1 cellular context compared by ENCODE assay signal in the genomic region with DNA sequence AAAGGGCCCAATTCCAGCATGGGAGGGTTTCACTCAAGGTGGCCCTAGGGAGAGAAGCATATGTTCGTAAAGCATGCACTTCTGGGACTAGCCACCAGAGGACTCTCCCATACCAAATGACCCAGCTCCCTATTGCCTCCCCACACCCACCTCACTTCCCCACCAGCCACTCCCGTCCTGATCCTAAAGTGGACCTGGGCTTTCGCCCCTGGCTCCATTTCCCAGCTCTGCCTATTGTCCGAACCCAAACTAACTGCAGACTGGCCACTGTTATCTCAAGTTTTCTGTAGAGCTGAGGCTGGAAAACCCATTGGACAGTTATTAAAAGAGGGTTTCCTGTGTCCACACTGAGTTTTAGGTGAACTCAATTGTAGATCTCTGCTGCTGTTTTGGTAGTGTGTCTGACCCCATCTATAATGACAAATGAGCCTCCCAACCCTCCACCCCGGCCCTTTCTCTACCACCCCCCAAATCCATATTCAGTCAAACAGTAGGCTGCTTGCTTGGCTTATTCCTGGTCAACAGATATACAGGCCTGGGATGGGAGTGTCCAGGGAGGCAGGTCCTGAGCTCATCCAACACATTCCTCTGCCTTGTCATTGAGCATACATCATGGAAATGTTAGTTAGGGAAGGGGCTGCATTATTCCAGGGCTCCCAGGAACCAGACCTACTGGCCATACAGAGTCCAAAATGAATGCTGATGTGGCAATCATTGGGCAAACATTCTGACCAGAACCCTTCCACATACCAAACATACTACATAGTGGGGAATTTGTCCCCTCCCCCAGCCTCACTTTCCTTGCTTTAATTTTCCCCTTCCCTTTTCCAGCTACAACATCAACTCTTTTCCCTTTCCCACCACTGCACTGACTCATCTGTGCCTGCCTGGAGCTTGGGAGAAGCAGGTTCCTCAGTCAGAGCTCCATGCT.
TF ChIP-seq lines count a peak whose summit lies in the region.

No MANE protein-coding gene starts in this region.

TF ChIP-seq in HepG2, 621 proteins besides CTCF, POLR2A, EP300 and RAD21 (continued from another document and continues in another):
- TF ChIP-seq, protein P1, sequence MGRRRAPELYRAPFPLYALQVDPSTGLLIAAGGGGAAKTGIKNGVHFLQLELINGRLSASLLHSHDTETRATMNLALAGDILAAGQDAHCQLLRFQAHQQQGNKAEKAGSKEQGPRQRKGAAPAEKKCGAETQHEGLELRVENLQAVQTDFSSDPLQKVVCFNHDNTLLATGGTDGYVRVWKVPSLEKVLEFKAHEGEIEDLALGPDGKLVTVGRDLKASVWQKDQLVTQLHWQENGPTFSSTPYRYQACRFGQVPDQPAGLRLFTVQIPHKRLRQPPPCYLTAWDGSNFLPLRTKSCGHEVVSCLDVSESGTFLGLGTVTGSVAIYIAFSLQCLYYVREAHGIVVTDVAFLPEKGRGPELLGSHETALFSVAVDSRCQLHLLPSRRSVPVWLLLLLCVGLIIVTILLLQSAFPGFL (CRISPR knock-in tag; IDR thresholded peaks at IDR 0.05): no peak
- no peak for TF ChIP-seq MEIS1 (CRISPR knock-in tag; IDR thresholded peaks at IDR 0.05; ENCODE audit: borderline replicate concordance)
- TF ChIP-seq, protein P2, sequence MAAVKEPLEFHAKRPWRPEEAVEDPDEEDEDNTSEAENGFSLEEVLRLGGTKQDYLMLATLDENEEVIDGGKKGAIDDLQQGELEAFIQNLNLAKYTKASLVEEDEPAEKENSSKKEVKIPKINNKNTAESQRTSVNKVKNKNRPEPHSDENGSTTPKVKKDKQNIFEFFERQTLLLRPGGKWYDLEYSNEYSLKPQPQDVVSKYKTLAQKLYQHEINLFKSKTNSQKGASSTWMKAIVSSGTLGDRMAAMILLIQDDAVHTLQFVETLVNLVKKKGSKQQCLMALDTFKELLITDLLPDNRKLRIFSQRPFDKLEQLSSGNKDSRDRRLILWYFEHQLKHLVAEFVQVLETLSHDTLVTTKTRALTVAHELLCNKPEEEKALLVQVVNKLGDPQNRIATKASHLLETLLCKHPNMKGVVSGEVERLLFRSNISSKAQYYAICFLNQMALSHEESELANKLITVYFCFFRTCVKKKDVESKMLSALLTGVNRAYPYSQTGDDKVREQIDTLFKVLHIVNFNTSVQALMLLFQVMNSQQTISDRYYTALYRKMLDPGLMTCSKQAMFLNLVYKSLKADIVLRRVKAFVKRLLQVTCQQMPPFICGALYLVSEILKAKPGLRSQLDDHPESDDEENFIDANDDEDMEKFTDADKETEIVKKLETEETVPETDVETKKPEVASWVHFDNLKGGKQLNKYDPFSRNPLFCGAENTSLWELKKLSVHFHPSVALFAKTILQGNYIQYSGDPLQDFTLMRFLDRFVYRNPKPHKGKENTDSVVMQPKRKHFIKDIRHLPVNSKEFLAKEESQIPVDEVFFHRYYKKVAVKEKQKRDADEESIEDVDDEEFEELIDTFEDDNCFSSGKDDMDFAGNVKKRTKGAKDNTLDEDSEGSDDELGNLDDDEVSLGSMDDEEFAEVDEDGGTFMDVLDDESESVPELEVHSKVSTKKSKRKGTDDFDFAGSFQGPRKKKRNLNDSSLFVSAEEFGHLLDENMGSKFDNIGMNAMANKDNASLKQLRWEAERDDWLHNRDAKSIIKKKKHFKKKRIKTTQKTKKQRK (IDR thresholded peaks at IDR 0.05; ENCODE audit: low read length): no peak
- TF ChIP-seq ETV5 (CRISPR knock-in tag; IDR thresholded peaks at IDR 0.05; ENCODE audit: borderline replicate concordance): peak; percentile 11; the same call in 1 of the 2 replicates
- TF ChIP-seq CHD2 (IDR thresholded peaks at IDR 0.05; ENCODE audit: low read depth, low read length): no peak
- TF ChIP-seq, protein P3, sequence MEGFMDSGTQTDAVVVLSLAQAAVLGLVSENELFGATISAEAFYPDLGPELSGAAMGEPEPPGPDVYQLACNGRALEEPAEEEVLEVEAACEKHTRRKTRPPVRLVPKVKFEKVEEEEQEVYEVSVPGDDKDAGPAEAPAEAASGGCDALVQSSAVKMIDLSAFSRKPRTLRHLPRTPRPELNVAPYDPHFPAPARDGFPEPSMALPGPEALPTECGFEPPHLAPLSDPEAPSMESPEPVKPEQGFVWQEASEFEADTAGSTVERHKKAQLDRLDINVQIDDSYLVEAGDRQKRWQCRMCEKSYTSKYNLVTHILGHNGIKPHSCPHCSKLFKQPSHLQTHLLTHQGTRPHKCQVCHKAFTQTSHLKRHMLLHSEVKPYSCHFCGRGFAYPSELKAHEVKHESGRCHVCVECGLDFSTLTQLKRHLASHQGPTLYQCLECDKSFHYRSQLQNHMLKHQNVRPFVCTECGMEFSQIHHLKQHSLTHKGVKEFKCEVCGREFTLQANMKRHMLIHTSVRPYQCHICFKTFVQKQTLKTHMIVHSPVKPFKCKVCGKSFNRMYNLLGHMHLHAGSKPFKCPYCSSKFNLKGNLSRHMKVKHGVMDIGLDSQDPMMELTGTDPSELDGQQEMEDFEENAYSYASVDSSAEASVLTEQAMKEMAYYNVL (CRISPR knock-in tag; IDR thresholded peaks at IDR 0.05; ENCODE audit: borderline replicate concordance): no peak
- TF ChIP-seq, protein P4, sequence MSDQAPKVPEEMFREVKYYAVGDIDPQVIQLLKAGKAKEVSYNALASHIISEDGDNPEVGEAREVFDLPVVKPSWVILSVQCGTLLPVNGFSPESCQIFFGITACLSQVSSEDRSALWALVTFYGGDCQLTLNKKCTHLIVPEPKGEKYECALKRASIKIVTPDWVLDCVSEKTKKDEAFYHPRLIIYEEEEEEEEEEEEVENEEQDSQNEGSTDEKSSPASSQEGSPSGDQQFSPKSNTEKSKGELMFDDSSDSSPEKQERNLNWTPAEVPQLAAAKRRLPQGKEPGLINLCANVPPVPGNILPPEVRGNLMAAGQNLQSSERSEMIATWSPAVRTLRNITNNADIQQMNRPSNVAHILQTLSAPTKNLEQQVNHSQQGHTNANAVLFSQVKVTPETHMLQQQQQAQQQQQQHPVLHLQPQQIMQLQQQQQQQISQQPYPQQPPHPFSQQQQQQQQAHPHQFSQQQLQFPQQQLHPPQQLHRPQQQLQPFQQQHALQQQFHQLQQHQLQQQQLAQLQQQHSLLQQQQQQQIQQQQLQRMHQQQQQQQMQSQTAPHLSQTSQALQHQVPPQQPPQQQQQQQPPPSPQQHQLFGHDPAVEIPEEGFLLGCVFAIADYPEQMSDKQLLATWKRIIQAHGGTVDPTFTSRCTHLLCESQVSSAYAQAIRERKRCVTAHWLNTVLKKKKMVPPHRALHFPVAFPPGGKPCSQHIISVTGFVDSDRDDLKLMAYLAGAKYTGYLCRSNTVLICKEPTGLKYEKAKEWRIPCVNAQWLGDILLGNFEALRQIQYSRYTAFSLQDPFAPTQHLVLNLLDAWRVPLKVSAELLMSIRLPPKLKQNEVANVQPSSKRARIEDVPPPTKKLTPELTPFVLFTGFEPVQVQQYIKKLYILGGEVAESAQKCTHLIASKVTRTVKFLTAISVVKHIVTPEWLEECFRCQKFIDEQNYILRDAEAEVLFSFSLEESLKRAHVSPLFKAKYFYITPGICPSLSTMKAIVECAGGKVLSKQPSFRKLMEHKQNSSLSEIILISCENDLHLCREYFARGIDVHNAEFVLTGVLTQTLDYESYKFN (CRISPR knock-in tag; conservative IDR thresholded peaks at IDR 0.05): peak; percentile 71
- TF ChIP-seq, protein P5, sequence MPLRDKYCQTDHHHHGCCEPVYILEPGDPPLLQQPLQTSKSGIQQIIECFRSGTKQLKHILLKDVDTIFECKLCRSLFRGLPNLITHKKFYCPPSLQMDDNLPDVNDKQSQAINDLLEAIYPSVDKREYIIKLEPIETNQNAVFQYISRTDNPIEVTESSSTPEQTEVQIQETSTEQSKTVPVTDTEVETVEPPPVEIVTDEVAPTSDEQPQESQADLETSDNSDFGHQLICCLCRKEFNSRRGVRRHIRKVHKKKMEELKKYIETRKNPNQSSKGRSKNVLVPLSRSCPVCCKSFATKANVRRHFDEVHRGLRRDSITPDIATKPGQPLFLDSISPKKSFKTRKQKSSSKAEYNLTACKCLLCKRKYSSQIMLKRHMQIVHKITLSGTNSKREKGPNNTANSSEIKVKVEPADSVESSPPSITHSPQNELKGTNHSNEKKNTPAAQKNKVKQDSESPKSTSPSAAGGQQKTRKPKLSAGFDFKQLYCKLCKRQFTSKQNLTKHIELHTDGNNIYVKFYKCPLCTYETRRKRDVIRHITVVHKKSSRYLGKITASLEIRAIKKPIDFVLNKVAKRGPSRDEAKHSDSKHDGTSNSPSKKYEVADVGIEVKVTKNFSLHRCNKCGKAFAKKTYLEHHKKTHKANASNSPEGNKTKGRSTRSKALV (CRISPR knock-in tag; IDR thresholded peaks at IDR 0.05): no peak
- TF ChIP-seq BRCA1 (CRISPR knock-in tag; IDR thresholded peaks at IDR 0.05): 0 out of 2 replicates have a peak, but pooled peaks have one; percentile 29
- no peak for TF ChIP-seq RBFOX2 (IDR thresholded peaks at IDR 0.05; ENCODE audit: low read depth, low read length)
- TF ChIP-seq KMT2A (CRISPR knock-in tag; IDR thresholded peaks at IDR 0.05): no peak
- TF ChIP-seq YEATS4 (CRISPR knock-in tag; IDR thresholded peaks at IDR 0.05; ENCODE audit: borderline replicate concordance): peak; percentile 53; the same call in 1 of the 2 replicates
- TF ChIP-seq MYNN (CRISPR knock-in tag; IDR thresholded peaks at IDR 0.05; ENCODE audit: low read depth): no peak
- TF ChIP-seq, protein P6, sequence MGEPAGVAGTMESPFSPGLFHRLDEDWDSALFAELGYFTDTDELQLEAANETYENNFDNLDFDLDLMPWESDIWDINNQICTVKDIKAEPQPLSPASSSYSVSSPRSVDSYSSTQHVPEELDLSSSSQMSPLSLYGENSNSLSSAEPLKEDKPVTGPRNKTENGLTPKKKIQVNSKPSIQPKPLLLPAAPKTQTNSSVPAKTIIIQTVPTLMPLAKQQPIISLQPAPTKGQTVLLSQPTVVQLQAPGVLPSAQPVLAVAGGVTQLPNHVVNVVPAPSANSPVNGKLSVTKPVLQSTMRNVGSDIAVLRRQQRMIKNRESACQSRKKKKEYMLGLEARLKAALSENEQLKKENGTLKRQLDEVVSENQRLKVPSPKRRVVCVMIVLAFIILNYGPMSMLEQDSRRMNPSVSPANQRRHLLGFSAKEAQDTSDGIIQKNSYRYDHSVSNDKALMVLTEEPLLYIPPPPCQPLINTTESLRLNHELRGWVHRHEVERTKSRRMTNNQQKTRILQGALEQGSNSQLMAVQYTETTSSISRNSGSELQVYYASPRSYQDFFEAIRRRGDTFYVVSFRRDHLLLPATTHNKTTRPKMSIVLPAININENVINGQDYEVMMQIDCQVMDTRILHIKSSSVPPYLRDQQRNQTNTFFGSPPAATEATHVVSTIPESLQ (CRISPR knock-in tag; conservative IDR thresholded peaks at IDR 0.05): no peak
- no peak for TF ChIP-seq ZMAT3 (CRISPR knock-in tag; conservative IDR thresholded peaks at IDR 0.05)
- no peak for TF ChIP-seq CCDC6 (CRISPR knock-in tag; IDR thresholded peaks at IDR 0.05)
- TF ChIP-seq U2AF2 (IDR thresholded peaks at IDR 0.05; ENCODE audit: low read depth, low read length): no peak
- TF ChIP-seq BHLHE40 (IDR thresholded peaks at IDR 0.05; ENCODE audit: low read length): no peak
- 0 out of 2 replicates have a peak, but pooled peaks have one; percentile 26 for TF ChIP-seq GATAD1 (CRISPR knock-in tag; IDR thresholded peaks at IDR 0.05)
- no peak for TF ChIP-seq ZNF34 (CRISPR knock-in tag; IDR thresholded peaks at IDR 0.05; ENCODE audit: borderline replicate concordance)
- TF ChIP-seq NFE2 (CRISPR knock-in tag; IDR thresholded peaks at IDR 0.05): no peak
- TF ChIP-seq, protein P7, sequence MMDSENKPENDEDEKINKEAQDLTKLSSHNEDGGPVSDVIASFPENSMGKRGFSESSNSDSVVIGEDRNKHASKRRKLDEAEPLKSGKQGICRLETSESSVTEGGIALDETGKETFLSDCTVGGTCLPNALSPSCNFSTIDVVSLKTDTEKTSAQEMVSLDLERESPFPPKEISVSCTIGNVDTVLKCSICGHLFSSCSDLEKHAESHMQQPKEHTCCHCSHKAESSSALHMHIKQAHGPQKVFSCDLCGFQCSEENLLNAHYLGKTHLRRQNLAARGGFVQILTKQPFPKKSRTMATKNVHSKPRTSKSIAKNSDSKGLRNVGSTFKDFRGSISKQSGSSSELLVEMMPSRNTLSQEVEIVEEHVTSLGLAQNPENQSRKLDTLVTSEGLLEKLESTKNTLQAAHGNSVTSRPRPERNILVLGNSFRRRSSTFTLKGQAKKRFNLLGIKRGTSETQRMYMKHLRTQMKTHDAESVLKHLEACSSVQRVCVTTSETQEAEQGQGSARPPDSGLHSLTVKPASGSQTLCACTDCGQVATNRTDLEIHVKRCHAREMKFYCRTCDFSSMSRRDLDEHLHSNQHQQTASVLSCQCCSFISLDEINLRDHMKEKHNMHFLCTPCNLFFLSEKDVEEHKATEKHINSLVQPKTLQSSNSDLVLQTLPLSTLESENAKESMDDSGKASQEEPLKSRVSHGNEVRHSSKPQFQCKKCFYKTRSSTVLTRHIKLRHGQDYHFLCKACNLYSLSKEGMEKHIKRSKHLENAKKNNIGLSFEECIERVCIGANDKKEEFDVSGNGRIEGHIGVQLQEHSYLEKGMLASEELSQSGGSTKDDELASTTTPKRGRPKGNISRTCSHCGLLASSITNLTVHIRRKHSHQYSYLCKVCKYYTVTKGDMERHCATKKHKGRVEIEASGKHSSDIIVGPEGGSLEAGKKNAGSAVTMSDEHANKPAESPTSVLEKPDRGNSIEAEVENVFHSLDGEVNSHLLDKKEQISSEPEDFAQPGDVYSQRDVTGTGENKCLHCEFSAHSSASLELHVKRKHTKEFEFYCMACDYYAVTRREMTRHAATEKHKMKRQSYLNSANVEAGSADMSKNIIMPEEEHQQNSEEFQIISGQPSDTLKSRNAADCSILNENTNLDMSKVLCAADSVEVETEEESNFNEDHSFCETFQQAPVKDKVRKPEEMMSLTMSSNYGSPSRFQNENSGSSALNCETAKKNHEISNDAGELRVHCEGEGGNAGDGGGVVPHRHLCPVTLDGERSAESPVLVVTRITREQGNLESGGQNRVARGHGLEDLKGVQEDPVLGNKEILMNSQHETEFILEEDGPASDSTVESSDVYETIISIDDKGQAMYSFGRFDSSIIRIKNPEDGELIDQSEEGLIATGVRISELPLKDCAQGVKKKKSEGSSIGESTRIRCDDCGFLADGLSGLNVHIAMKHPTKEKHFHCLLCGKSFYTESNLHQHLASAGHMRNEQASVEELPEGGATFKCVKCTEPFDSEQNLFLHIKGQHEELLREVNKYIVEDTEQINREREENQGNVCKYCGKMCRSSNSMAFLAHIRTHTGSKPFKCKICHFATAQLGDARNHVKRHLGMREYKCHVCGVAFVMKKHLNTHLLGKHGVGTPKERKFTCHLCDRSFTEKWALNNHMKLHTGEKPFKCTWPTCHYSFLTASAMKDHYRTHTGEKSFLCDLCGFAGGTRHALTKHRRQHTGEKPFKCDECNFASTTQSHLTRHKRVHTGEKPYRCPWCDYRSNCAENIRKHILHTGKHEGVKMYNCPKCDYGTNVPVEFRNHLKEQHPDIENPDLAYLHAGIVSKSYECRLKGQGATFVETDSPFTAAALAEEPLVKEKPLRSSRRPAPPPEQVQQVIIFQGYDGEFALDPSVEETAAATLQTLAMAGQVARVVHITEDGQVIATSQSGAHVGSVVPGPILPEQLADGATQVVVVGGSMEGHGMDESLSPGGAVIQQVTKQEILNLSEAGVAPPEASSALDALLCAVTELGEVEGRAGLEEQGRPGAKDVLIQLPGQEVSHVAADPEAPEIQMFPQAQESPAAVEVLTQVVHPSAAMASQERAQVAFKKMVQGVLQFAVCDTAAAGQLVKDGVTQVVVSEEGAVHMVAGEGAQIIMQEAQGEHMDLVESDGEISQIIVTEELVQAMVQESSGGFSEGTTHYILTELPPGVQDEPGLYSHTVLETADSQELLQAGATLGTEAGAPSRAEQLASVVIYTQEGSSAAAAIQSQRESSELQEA (CRISPR knock-in tag; IDR thresholded peaks at IDR 0.05; ENCODE audit: not compliant biosample characterization): no peak
- TF ChIP-seq XBP1 (CRISPR knock-in tag; IDR thresholded peaks at IDR 0.05): no peak
- TF ChIP-seq ZNF33A (CRISPR knock-in tag; IDR thresholded peaks at IDR 0.05; ENCODE audit: borderline replicate concordance): no peak
- TF ChIP-seq ZBTB42 (CRISPR knock-in tag; IDR thresholded peaks at IDR 0.05): no peak
- TF ChIP-seq PCBP1 (IDR thresholded peaks at IDR 0.05; ENCODE audit: borderline replicate concordance, low read depth, low read length): no peak
- TF ChIP-seq PRMT3 (CRISPR knock-in tag; IDR thresholded peaks at IDR 0.05; ENCODE audit: borderline replicate concordance, low read depth): no peak
